25 cellular contexts compared by ENCODE assay signal in genomic region chr7:134004829-134005505, GRCh38.
"Had no signal": no experiment of that assay in that cellular context is flagged by ENCODE, and none has a peak within 500 bp of the region (broad histone marks: within the 10 kb centered on the region; RNA-seq: fewer than 3 reads in every experiment).

No MANE protein-coding gene starts in this region.

- H3K4me2 ChIP-seq: hepatocyte had no signal

- DNase-seq: activated CD4-positive, alpha-beta T cell treated with anti-CD3 and anti-CD28 coated beads for 1 hour; activated CD8-positive, alpha-beta memory T cell treated with anti-CD3 and anti-CD28 coated beads for 24 hours; activated CD8-positive, alpha-beta memory T cell treated with anti-CD3 and anti-CD28 coated beads, Interleukin-2, amount 50 U/mL, for 48 hours; activated effector memory CD4-positive, alpha-beta T cell treated with anti-CD3 and anti-CD28 coated beads, Interleukin-2, amount 50 U/mL, for 16 hours; activated naive CD4-positive, alpha-beta T cell treated with anti-CD3 and anti-CD28 coated beads, Interleukin-2, amount 50 U/mL, for 16 hours; activated T-cell treated with anti-CD3 and anti-CD28 coated beads, Interleukin-2, amount 50 U/mL, for 48 hours; effector CD8-positive, alpha-beta T cell; foreskin fibroblast; left cardiac atrium; lower lobe of right lung; naive thymus-derived CD8-positive, alpha-beta T cell; right cardiac atrium; stimulated activated CD4-positive, alpha-beta T cell treated with anti-CD3 and anti-CD28 coated beads, Interleukin-15, amount 100 ng/mL, for 24 hours; stimulated activated CD4-positive, alpha-beta T cell treated with anti-CD3 and anti-CD28 coated beads, Interleukin-2, amount 100 ng/mL, for 48 hours; stomach; T-helper 2 cell; testis; upper lobe of right lung had no signal

- H2AFZ ChIP-seq: hepatocyte had no signal

- H3K4me1 ChIP-seq: ascending aorta, lower lobe of right lung, prostate gland, stomach, testis, upper lobe of right lung had no signal

- H3K4me3 ChIP-seq: ascending aorta, hepatocyte, lower lobe of right lung, prostate gland, skin epidermis, stomach, testis, upper lobe of right lung had no signal

- H3K79me2 ChIP-seq: hepatocyte had no signal

- H3K27me3 ChIP-seq: ascending aorta, hepatocyte, stomach, testis, upper lobe of right lung had no signal

- FAIRE-seq: islet of Langerhans had no signal

- ATAC-seq: left cardiac atrium; lower lobe of right lung; naive thymus-derived CD8-positive, alpha-beta T cell; right cardiac atrium; stimulated activated effector memory CD8-positive, alpha-beta T cell treated with anti-CD3 and anti-CD28 coated beads, Interleukin-12 subunit alpha, Interleukin-12 subunit beta, amount 100 ng/mL, for 72 hours; upper lobe of right lung had no signal

- H3K27ac ChIP-seq: ascending aorta, hepatocyte, lower lobe of right lung, prostate gland, skin epidermis, stomach, testis, upper lobe of right lung, VCaP had no signal

- H3K36me3 ChIP-seq: ascending aorta, prostate gland had no signal

- H3K9me3 ChIP-seq: ascending aorta, lower lobe of right lung, prostate gland, stomach, testis, upper lobe of right lung had no signal
